26 cellular contexts compared by ENCODE assay signal in the genomic region with DNA sequence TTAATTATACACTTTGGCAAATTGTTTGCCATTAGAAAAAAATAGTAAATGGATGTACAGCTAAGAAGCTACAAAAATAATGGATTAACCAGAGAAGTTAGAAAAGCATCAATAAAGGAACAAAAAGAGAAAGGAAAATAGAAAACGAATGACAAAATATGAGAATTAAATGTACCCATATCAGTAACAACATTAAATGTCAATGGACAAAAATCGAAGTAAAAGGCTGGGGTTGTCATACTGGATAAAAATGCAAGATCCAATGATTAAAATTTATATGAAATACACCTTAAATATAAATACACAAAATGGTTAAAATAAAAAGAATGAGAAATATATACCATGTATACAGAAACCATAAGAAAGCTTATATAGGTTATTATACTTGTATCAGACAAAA.
"Had no signal": no experiment of that assay in that cellular context is flagged by ENCODE, and none has a peak within 500 bp of the region (broad histone marks: within the 10 kb centered on the region; RNA-seq: fewer than 3 reads in every experiment).

No MANE protein-coding gene starts in this region.

- FAIRE-seq: endometrium, endothelial cell of umbilical vein had no signal

- H3K36me3 ChIP-seq: colonic mucosa, esophagus muscularis mucosa, esophagus squamous epithelium, gastrocnemius medialis, gastroesophageal sphincter, heart left ventricle, heart right ventricle had no signal

- H3K27ac ChIP-seq: colonic mucosa, coronary artery, dorsolateral prefrontal cortex, epithelial cell of prostate, esophagus muscularis mucosa, esophagus squamous epithelium, foreskin keratinocyte, gastrocnemius medialis, gastroesophageal sphincter, heart left ventricle, heart right ventricle had no signal

- H3K4me1 ChIP-seq: colonic mucosa, esophagus muscularis mucosa, esophagus squamous epithelium, foreskin keratinocyte, gastrocnemius medialis, gastroesophageal sphincter, heart left ventricle, heart right ventricle had no signal

- DNase-seq: colonic mucosa; cortex of kidney; dermis blood vessel endothelial cell; dorsolateral prefrontal cortex; effector CD4-positive, alpha-beta T cell; effector CD8-positive, alpha-beta T cell; effector memory CD4-positive, alpha-beta T cell; effector memory CD8-positive, alpha-beta T cell; endodermal cell; erythroblast; esophagus squamous epithelium; foreskin fibroblast; foreskin keratinocyte; foreskin melanocyte; gastrocnemius medialis; glutamatergic neuron; head of caudate nucleus; heart left ventricle; heart right ventricle had no signal

- H3K27me3 ChIP-seq: colonic mucosa, dorsolateral prefrontal cortex, esophagus muscularis mucosa, esophagus squamous epithelium, foreskin keratinocyte, gastrocnemius medialis, gastroesophageal sphincter, heart left ventricle, heart right ventricle had no signal

- ATAC-seq: effector memory CD8-positive, alpha-beta T cell; esophagus mucosa; foreskin keratinocyte; gastrocnemius medialis; gastroesophageal sphincter; heart left ventricle; heart right ventricle had no signal

- H3K4me3 ChIP-seq: colonic mucosa, coronary artery, dorsolateral prefrontal cortex, esophagus muscularis mucosa, esophagus squamous epithelium, gastrocnemius medialis, gastroesophageal sphincter, heart left ventricle, heart right ventricle had no signal

- H3K9me3 ChIP-seq: colonic mucosa, gastrocnemius medialis had no signal
